ENCODE assay signal across 21 cellular contexts in the genomic region with DNA sequence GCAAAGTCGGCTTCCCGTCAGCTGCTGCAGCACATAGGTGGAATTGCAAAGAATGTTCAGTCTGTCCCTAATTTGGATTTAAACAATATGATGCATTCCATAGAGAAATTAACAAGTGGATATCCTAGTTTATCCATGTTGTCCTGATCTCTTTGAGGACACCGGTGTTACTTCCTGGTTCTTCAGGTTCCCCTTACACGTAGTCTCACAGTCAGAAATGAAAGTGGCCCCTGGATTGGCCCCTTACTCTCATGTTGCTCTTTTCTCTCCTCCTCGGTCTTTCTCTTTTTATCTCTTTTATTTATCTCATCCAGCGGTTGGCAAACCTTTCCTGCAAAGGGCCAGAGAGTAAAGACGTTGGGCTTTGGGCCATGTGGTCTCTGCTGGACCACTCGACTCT.
DNase-seq lines count a peak whose midpoint lies in the region; ATAC-seq lines count a peak whose summit lies in the region.
"Had no signal": no experiment of that assay in that cellular context is flagged by ENCODE, and none has a peak within 500 bp of the region (broad histone marks: within the 10 kb centered on the region; RNA-seq: fewer than 3 reads in every experiment).

No MANE protein-coding gene starts in this region.

- H3K27ac ChIP-seq in caudate nucleus (ENCODE audit: low read depth, low read length): no peak overlapping the region
- H3K27ac ChIP-seq: brain microvascular endothelial cell, esophagus squamous epithelium, gastrocnemius medialis, KMS-11, neural progenitor cell, suprapubic skin had no signal

- ATAC-seq in stimulated activated naive CD8-positive, alpha-beta T cell treated with anti-CD3 and anti-CD28 coated beads, Interleukin-15, Interleukin-2, amounts not matched to agents 100 U/mL and 50 U/mL, for 24 hours: no peak
- ATAC-seq in T-helper 17 cell: no peak
- ATAC-seq: gastrocnemius medialis, sciatic nerve had no signal

- no peaks in the 10 kb centered on the region for H3K4me1 Mint-ChIP-seq in stimulated activated naive CD8-positive, alpha-beta T cell treated with anti-CD3 and anti-CD28 coated beads, Interleukin-15, Interleukin-2, amounts not matched to agents 100 ng/mL and 50 ng/mL, for 24 hours (ENCODE audit: low read depth)
- H3K4me1 Mint-ChIP-seq in T-helper 17 cell (peaks cover 2% of the 10 kb centered on the region), immature natural killer cell (no peaks in the 10 kb centered on the region)

- no peaks in the 10 kb centered on the region for H3K27me3 Mint-ChIP-seq in stimulated activated naive CD8-positive, alpha-beta T cell treated with anti-CD3 and anti-CD28 coated beads, Interleukin-15, Interleukin-2, amounts not matched to agents 100 ng/mL and 50 ng/mL, for 24 hours
- peaks cover 7% of the 10 kb centered on the region for H3K27me3 Mint-ChIP-seq in T-helper 17 cell
- peaks cover 1 to 11% (median 5%) of the 10 kb centered on the region in 3 donors for H3K27me3 Mint-ChIP-seq in immature natural killer cell (ENCODE audit: low read depth in 3 of 3)

- H3K9me3 ChIP-seq in T-helper 17 cell (ENCODE audit: control insufficient read depth, low read length, poor library complexity, severe bottlenecking): no peaks in the 10 kb centered on the region
- H3K9me3 ChIP-seq: esophagus squamous epithelium, gastrocnemius medialis, suprapubic skin had no signal

- no peak overlapping the region for H3K27ac Mint-ChIP-seq in stimulated activated naive CD8-positive, alpha-beta T cell treated with anti-CD3 and anti-CD28 coated beads, Interleukin-15, Interleukin-2, amounts not matched to agents 100 ng/mL and 50 ng/mL, for 24 hours
- peak overlapping the region; percentile 21 for H3K27ac Mint-ChIP-seq in T-helper 17 cell
- peak overlapping the region in 1 of 6 donors; percentile 25 for H3K27ac Mint-ChIP-seq in immature natural killer cell
- H3K27ac Mint-ChIP-seq: endodermal cell, neural progenitor cell had no signal

- peak overlapping the region; percentile 59 for H3K4me3 Mint-ChIP-seq in stimulated activated naive CD8-positive, alpha-beta T cell treated with anti-CD3 and anti-CD28 coated beads, Interleukin-15, Interleukin-2, amounts not matched to agents 100 ng/mL and 50 ng/mL, for 24 hours
- H3K4me3 Mint-ChIP-seq in T-helper 17 cell: peak overlapping the region; percentile 80
- peak overlapping the region in 3 of 5 donors; percentile 51 to 73 (median 73) for H3K4me3 Mint-ChIP-seq in immature natural killer cell
- H3K4me3 Mint-ChIP-seq: endodermal cell, neural progenitor cell had no signal

- DNase-seq in stimulated activated naive CD8-positive, alpha-beta T cell treated with anti-CD3 and anti-CD28 coated beads, Interleukin-15, Interleukin-2, amounts not matched to agents 100 U/mL and 50 U/mL, for 24 hours: no peak
- DNase-seq in T-helper 17 cell: no peak
- DNase-seq in immature natural killer cell: no peak
- no peak for DNase-seq in effector CD4-positive, alpha-beta T cell
- no peak for DNase-seq in NCI-H1436 treated with DMSO at 0.1 percent for 48 hours (lab: John Stamatoyannopoulos, UW)
- no peak for DNase-seq in caudate nucleus (lab: John Stamatoyannopoulos, UW)
- DNase-seq: activated CD4-positive, alpha-beta T cell treated with anti-CD3 and anti-CD28 coated beads, Interleukin-2, amount 50 U/mL, for 1 hour; brain microvascular endothelial cell; endodermal cell; esophagus squamous epithelium; gastrocnemius medialis; hypothalamus; NCI-H1930; NCI-H226; NCI-H774; posterior cingulate gyrus had no signal

- H3K36me3 Mint-ChIP-seq in stimulated activated naive CD8-positive, alpha-beta T cell treated with anti-CD3 and anti-CD28 coated beads, Interleukin-15, Interleukin-2, amounts not matched to agents 100 ng/mL and 50 ng/mL, for 24 hours (ENCODE audit: low read depth): no peaks in the 10 kb centered on the region
- H3K36me3 Mint-ChIP-seq in T-helper 17 cell (ENCODE audit: low read depth) (no peaks in the 10 kb centered on the region), immature natural killer cell (peaks cover 0 to 4% (median 0%) of the 10 kb centered on the region in 3 donors)
- H3K36me3 Mint-ChIP-seq: neural progenitor cell had no signal

- no peaks in the 10 kb centered on the region for H3K9me3 Mint-ChIP-seq in stimulated activated naive CD8-positive, alpha-beta T cell treated with anti-CD3 and anti-CD28 coated beads, Interleukin-15, Interleukin-2, amounts not matched to agents 100 ng/mL and 50 ng/mL, for 24 hours
- H3K9me3 Mint-ChIP-seq in immature natural killer cell: no peaks in the 10 kb centered on the region
- H3K9me3 Mint-ChIP-seq: endodermal cell, neural progenitor cell had no signal
